Comparison of ENCODE assay signal across 9 cellular contexts in genomic region chr7:55133630-55134392, GRCh38.
DNase-seq lines count a peak whose midpoint lies in the region; ATAC-seq, FAIRE-seq and TF ChIP-seq lines count a peak whose summit lies in the region.
"Had no signal": no experiment of that assay in that cellular context is flagged by ENCODE, and none has a peak within 500 bp of the region (broad histone marks: within the 10 kb centered on the region; RNA-seq: fewer than 3 reads in every experiment).

No MANE protein-coding gene starts in this region.

- TF ChIP-seq POLR2A in GM12892 (IDR thresholded peaks at IDR 0.05; ENCODE audit: low read depth, low read length): no peak

- peaks cover 3 to 9% (median 6%) of the 10 kb centered on the region in 5 donors for H3K27me3 Mint-ChIP-seq in naive thymus-derived CD4-positive, alpha-beta T cell

- CTCF ChIA-PET in naive thymus-derived CD4-positive, alpha-beta T cell (lab: Charles Lee): no interaction called here

- H3K27me3 ChIP-seq in naive thymus-derived CD4-positive, alpha-beta T cell (ENCODE audit: control insufficient read depth in 2 of 2, insufficient read depth in 2 of 2, low read length in 2 of 2): no peaks in the 10 kb centered on the region
- no peaks in the 10 kb centered on the region for H3K27me3 ChIP-seq in HAP-1 (ENCODE audit: low read depth)

- peaks cover 0 to 2% (median 0%) of the 10 kb centered on the region in 3 experiments for H3K9me3 ChIP-seq in naive thymus-derived CD4-positive, alpha-beta T cell (ENCODE audit: control insufficient read depth in 2 of 3, low read length in 3 of 3)
- H3K9me3 ChIP-seq in HAP-1: no peaks in the 10 kb centered on the region

- intact Hi-C loops in sciatic nerve (cut with DNase I): no loop called here
- intact Hi-C loops in naive thymus-derived CD4-positive, alpha-beta T cell (cut with micrococcal nuclease): no loop called here

- no peaks in the 10 kb centered on the region for H3K36me3 ChIP-seq in naive thymus-derived CD4-positive, alpha-beta T cell (ENCODE audit: control insufficient read depth in 2 of 3, insufficient read depth in 3 of 3, low read length in 3 of 3)
- no peaks in the 10 kb centered on the region for H3K36me3 ChIP-seq in HAP-1 (replicated peaks)

- H3K4me1 ChIP-seq in naive thymus-derived CD4-positive, alpha-beta T cell (ENCODE audit: control insufficient read depth in 2 of 2, insufficient read depth in 2 of 2, low read length in 2 of 2): no peaks in the 10 kb centered on the region
- no peaks in the 10 kb centered on the region for H3K4me1 ChIP-seq in HAP-1

- H3K27ac ChIP-seq in naive thymus-derived CD4-positive, alpha-beta T cell (ENCODE audit: low read depth, low read length): no peak overlapping the region

- ATAC-seq in sciatic nerve: peak; percentile 20
- ATAC-seq in naive thymus-derived CD4-positive, alpha-beta T cell: no peak
- ATAC-seq in GM21381 (IDR thresholded peaks at IDR 0.05; ENCODE audit: unreplicated experiment): no peak

- peak; percentile 100 for DNase-seq in ELR (ENCODE audit: low read depth)
- peak; percentile 67 for DNase-seq in SW480 (ENCODE audit: low spot score)
- peak; percentile 98 for DNase-seq in fibroblast of villous mesenchyme (ENCODE audit: low read depth)
- no peak for DNase-seq in sciatic nerve (ENCODE audit: low spot score)
- DNase-seq in naive thymus-derived CD4-positive, alpha-beta T cell: no peak
- no peak for DNase-seq in HAP-1 (ENCODE audit: low spot score in 2 of 2)
- no peak for DNase-seq in GM12892 (ENCODE audit: insufficient read length)
- DNase-seq: stimulated activated naive B cell treated with anti-CD40 and anti-IgM and Interleukin-4, amounts not matched to agents 10 μg/mL and 1 μg/mL and 100 μg/mL, for 72 hours had no signal

- peaks cover 0 to 16% (median 4%) of the 10 kb centered on the region in 11 donors for H3K9me3 Mint-ChIP-seq in naive thymus-derived CD4-positive, alpha-beta T cell

- no peaks in the 10 kb centered on the region for H3K36me3 Mint-ChIP-seq in naive thymus-derived CD4-positive, alpha-beta T cell

- peaks cover 0 to 8% (median 0%) of the 10 kb centered on the region in 7 donors for H3K4me1 Mint-ChIP-seq in naive thymus-derived CD4-positive, alpha-beta T cell
- H3K4me1 Mint-ChIP-seq: stimulated activated naive B cell treated with anti-CD40 and anti-IgM and Interleukin-4, amounts not matched to agents 10 μg/mL and 1 μg/mL and 100 μg/mL, for 72 hours had no signal

- no peak for FAIRE-seq in GM12892 (lab: Jason Lieb, UNC)

- H3K4me3 Mint-ChIP-seq in naive thymus-derived CD4-positive, alpha-beta T cell: no peak overlapping the region
- H3K4me3 Mint-ChIP-seq: stimulated activated naive B cell treated with anti-CD40 and anti-IgM and Interleukin-4, amounts not matched to agents 10 μg/mL and 1 μg/mL and 100 μg/mL, for 72 hours had no signal

- peak; percentile 7 for TF ChIP-seq CTCF in fibroblast of villous mesenchyme (IDR thresholded peaks at IDR 0.05; ENCODE audit: insufficient read depth, low read depth, low read length)

- in situ Hi-C loops in HAP-1 (cut with MboI; ENCODE audit: low sequenced_read_pairs): no loop called here

- POLR2A ChIA-PET in naive thymus-derived CD4-positive, alpha-beta T cell (lab: Charles Lee): no interaction called here

- H3K4me3 ChIP-seq in fibroblast of villous mesenchyme (ENCODE audit: low read depth, low read length) (no peak overlapping the region), HAP-1 (no peak overlapping the region)
- no peak overlapping the region for H3K4me3 ChIP-seq in naive thymus-derived CD4-positive, alpha-beta T cell (ENCODE audit: low read length)

- H3K27ac Mint-ChIP-seq in naive thymus-derived CD4-positive, alpha-beta T cell: no peak overlapping the region
- H3K27ac Mint-ChIP-seq: stimulated activated naive B cell treated with anti-CD40 and anti-IgM and Interleukin-4, amounts not matched to agents 10 μg/mL and 1 μg/mL and 100 μg/mL, for 72 hours had no signal

Comparison
In these comparisons a context has a peak if more than half of its experiments do, and no peak if none do; other contexts are left out.
1. DNase-seq: peak in ELR (single experiment), SW480 (single experiment) and fibroblast of villous mesenchyme (single experiment); none in sciatic nerve (single experiment), naive thymus-derived CD4-positive, alpha-beta T cell (0 of 9), HAP-1 (0 of 2) and GM12892 (single experiment).